Comparison of ENCODE assay signal across 15 cellular contexts in genomic region chr2:221914334-221914733, GRCh38.
DNase-seq lines count a peak whose midpoint lies in the region; ATAC-seq lines count a peak whose summit lies in the region.
"Had no signal": no experiment of that assay in that cellular context is flagged by ENCODE, and none has a peak within 500 bp of the region (broad histone marks: within the 10 kb centered on the region; RNA-seq: fewer than 3 reads in every experiment).

No MANE protein-coding gene starts in this region.

- peak; percentile 1 for DNase-seq in EH (ENCODE audit: low read depth)
- DNase-seq in NCI-H226: peak; percentile 27
- DNase-seq in glomerular visceral epithelial cell (ENCODE audit: extremely low spot score): peak; percentile 11
- DNase-seq in renal cortical epithelial cell (ENCODE audit: low read depth): peak; percentile 33
- no peak for DNase-seq in head of caudate nucleus
- no peak for DNase-seq in NCI-H1436 treated with DMSO at 0.1 percent for 48 hours (lab: John Stamatoyannopoulos, UW)
- no peak for DNase-seq in hypothalamus (lab: John Stamatoyannopoulos, UW)
- DNase-seq: ACHN; CD4-positive, alpha-beta T cell; DMS79 treated with DMSO at 0.1 percent for 48 hours; NCI-H146; NCI-H2081 treated with DMSO at 0.1 percent for 48 hours; NCI-H2227 treated with DMSO at 0.1 percent for 48 hours; NCI-H526 treated with DMSO at 0.1 percent for 48 hours had no signal

- ATAC-seq in HG03432 (IDR thresholded peaks at IDR 0.05; ENCODE audit: unreplicated experiment): no peak

- intact Hi-C loops in head of caudate nucleus (cut with DNase I): no loop called here

Comparison
In these comparisons a context has a peak if more than half of its experiments do, and no peak if none do; other contexts are left out.
1. DNase-seq: peak in EH (single experiment), NCI-H226 (single experiment), glomerular visceral epithelial cell (single experiment) and renal cortical epithelial cell (single experiment); none in head of caudate nucleus (0 of 42), NCI-H1436 treated with DMSO at 0.1 percent for 48 hours (single experiment) and hypothalamus (0 of 51).